In the genomic region with DNA sequence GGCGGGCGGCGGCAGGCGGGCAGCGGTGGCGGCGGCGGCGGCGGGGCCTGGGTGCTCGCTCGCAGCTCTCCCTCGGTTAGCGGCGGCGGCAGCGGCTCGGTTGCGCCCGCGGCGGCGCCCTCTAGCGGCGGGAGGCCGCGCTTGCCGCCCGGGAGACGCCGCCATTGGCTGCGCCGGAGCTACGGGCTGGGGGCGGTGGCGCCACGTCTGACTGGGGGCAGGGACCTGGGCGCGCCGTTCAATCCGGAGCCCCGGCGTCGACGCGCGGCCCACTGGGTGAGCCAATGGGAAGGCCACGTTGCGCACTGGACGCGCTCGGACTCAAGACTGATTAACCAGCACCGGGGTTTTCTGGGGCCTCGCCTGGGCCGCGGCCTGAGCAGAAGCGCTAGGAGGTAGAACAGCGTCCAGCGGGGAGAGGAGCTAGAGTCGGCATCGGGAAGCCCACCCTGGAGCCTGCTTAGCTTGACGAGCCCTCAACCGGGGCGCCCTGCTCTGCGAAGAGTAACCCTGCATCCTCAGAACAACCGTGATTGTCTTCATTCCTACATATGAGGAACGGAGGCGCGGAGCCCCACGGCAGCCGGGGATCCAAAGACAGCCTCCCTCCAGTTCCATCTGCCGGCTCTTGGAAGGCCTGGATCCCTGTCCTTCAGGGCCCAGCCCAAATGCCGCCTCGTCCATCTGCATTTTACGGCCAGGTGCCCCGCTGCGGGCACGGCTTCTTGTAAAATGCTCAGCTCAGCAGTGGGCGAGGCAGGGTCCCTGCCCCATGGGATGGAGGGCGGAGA, we compare ENCODE assay signal across 1 cellular context.
TF ChIP-seq lines count a peak whose summit lies in the region.

A gene with protein sequence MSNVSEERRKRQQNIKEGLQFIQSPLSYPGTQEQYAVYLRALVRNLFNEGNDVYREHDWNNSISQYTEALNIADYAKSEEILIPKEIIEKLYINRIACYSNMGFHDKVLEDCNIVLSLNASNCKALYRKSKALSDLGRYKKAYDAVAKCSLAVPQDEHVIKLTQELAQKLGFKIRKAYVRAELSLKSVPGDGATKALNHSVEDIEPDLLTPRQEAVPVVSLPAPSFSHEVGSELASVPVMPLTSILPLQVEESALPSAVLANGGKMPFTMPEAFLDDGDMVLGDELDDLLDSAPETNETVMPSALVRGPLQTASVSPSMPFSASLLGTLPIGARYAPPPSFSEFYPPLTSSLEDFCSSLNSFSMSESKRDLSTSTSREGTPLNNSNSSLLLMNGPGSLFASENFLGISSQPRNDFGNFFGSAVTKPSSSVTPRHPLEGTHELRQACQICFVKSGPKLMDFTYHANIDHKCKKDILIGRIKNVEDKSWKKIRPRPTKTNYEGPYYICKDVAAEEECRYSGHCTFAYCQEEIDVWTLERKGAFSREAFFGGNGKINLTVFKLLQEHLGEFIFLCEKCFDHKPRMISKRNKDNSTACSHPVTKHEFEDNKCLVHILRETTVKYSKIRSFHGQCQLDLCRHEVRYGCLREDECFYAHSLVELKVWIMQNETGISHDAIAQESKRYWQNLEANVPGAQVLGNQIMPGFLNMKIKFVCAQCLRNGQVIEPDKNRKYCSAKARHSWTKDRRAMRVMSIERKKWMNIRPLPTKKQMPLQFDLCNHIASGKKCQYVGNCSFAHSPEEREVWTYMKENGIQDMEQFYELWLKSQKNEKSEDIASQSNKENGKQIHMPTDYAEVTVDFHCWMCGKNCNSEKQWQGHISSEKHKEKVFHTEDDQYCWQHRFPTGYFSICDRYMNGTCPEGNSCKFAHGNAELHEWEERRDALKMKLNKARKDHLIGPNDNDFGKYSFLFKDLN (minus strand): TSS at position 93 of the 791 bp plus-strand sequence. CDS start 14,904 bp downstream, outside the sequence.

TF ChIP-seq in HEK293, 187 proteins besides CTCF, POLR2A, EP300 and RAD21 (continued from another document and continues in another):
- TF ChIP-seq, protein P1, sequence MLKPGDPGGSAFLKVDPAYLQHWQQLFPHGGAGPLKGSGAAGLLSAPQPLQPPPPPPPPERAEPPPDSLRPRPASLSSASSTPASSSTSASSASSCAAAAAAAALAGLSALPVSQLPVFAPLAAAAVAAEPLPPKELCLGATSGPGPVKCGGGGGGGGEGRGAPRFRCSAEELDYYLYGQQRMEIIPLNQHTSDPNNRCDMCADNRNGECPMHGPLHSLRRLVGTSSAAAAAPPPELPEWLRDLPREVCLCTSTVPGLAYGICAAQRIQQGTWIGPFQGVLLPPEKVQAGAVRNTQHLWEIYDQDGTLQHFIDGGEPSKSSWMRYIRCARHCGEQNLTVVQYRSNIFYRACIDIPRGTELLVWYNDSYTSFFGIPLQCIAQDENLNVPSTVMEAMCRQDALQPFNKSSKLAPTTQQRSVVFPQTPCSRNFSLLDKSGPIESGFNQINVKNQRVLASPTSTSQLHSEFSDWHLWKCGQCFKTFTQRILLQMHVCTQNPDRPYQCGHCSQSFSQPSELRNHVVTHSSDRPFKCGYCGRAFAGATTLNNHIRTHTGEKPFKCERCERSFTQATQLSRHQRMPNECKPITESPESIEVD (tag by site-specific recombination; IDR thresholded peaks at IDR 0.05): no peak
- TF ChIP-seq ZNF837 (tag by site-specific recombination; IDR thresholded peaks at IDR 0.05) (no peak), ZNF777 (tag by site-specific recombination; IDR thresholded peaks at IDR 0.05; ENCODE audit: borderline replicate concordance) (no peak), GLI4 (tag by site-specific recombination; IDR thresholded peaks at IDR 0.05) (no peak), ZNF707 (tag by site-specific recombination; IDR thresholded peaks at IDR 0.05) (no peak), ZBTB8A (tag by site-specific recombination; IDR thresholded peaks at IDR 0.05) (peak; percentile 68), ZNF302 (tag by site-specific recombination; IDR thresholded peaks at IDR 0.05; ENCODE audit: low read depth) (no peak), KLF1 (tag by site-specific recombination; IDR thresholded peaks at IDR 0.05) (0 out of 2 replicates have a peak, but pooled peaks have one; percentile 23), ZNF558 (tag by site-specific recombination; IDR thresholded peaks at IDR 0.05) (no peak), BCL11B (tag by site-specific recombination; IDR thresholded peaks at IDR 0.05; ENCODE audit: low read depth) (no peak), ZNF2 (tag by site-specific recombination; IDR thresholded peaks at IDR 0.05) (0 out of 2 replicates have a peak, but pooled peaks have one; percentile 28), ZNF10 (tag by site-specific recombination; IDR thresholded peaks at IDR 0.05) (peak; percentile 79), ZNF610 (tag by site-specific recombination; IDR thresholded peaks at IDR 0.05; ENCODE audit: borderline replicate concordance) (no peak), ZNF600 (tag by site-specific recombination; IDR thresholded peaks at IDR 0.05) (peak; percentile 59), ZNF585B (tag by site-specific recombination; IDR thresholded peaks at IDR 0.05) (no peak), SALL2 (tag by site-specific recombination; IDR thresholded peaks at IDR 0.05; ENCODE audit: borderline replicate concordance) (no peak), ZNF626 (tag by site-specific recombination; IDR thresholded peaks at IDR 0.05) (no peak), ZIC2 (tag by site-specific recombination; IDR thresholded peaks at IDR 0.05) (peak; percentile 91), ZNF549 (tag by site-specific recombination; IDR thresholded peaks at IDR 0.05) (no peak), ZNF214 (tag by site-specific recombination; IDR thresholded peaks at IDR 0.05; ENCODE audit: borderline replicate concordance) (no peak), YY2 (tag by site-specific recombination; IDR thresholded peaks at IDR 0.05) (no peak), ZNF624 (tag by site-specific recombination; IDR thresholded peaks at IDR 0.05) (no peak), IKZF3 (tag by site-specific recombination; IDR thresholded peaks at IDR 0.05) (no peak), ZNF621 (tag by site-specific recombination; IDR thresholded peaks at IDR 0.05) (no peak), ZNF510 (tag by site-specific recombination; IDR thresholded peaks at IDR 0.05; ENCODE audit: insufficient replicate concordance) (no peak), HOXA7 (CRISPR knock-in tag; IDR thresholded peaks at IDR 0.05; ENCODE audit: borderline replicate concordance) (no peak), SP2 (tag by site-specific recombination; IDR thresholded peaks at IDR 0.05) (peak; percentile 95), ZNF677 (tag by site-specific recombination; IDR thresholded peaks at IDR 0.05) (no peak), KLF9 (tag by site-specific recombination; IDR thresholded peaks at IDR 0.05; ENCODE audit: low read depth) (no peak), ZNF623 (tag by site-specific recombination; IDR thresholded peaks at IDR 0.05) (no peak), ZNF350 (tag by site-specific recombination; IDR thresholded peaks at IDR 0.05) (no peak), GLIS1 (tag by site-specific recombination; IDR thresholded peaks at IDR 0.05) (no peak), ZNF175 (tag by site-specific recombination; IDR thresholded peaks at IDR 0.05) (no peak), SCRT1 (tag by site-specific recombination; IDR thresholded peaks at IDR 0.05; ENCODE audit: borderline replicate concordance) (no peak), ZNF146 (tag by site-specific recombination; IDR thresholded peaks at IDR 0.05) (no peak), ZNF747 (tag by site-specific recombination; IDR thresholded peaks at IDR 0.05) (no peak), ZNF473 (tag by site-specific recombination; IDR thresholded peaks at IDR 0.05) (no peak)
- TF ChIP-seq, protein P2, sequence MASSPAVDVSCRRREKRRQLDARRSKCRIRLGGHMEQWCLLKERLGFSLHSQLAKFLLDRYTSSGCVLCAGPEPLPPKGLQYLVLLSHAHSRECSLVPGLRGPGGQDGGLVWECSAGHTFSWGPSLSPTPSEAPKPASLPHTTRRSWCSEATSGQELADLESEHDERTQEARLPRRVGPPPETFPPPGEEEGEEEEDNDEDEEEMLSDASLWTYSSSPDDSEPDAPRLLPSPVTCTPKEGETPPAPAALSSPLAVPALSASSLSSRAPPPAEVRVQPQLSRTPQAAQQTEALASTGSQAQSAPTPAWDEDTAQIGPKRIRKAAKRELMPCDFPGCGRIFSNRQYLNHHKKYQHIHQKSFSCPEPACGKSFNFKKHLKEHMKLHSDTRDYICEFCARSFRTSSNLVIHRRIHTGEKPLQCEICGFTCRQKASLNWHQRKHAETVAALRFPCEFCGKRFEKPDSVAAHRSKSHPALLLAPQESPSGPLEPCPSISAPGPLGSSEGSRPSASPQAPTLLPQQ (tag by site-specific recombination; IDR thresholded peaks at IDR 0.05): 0 out of 2 replicates have a peak, but pooled peaks have one; percentile 60
- TF ChIP-seq, protein P3, sequence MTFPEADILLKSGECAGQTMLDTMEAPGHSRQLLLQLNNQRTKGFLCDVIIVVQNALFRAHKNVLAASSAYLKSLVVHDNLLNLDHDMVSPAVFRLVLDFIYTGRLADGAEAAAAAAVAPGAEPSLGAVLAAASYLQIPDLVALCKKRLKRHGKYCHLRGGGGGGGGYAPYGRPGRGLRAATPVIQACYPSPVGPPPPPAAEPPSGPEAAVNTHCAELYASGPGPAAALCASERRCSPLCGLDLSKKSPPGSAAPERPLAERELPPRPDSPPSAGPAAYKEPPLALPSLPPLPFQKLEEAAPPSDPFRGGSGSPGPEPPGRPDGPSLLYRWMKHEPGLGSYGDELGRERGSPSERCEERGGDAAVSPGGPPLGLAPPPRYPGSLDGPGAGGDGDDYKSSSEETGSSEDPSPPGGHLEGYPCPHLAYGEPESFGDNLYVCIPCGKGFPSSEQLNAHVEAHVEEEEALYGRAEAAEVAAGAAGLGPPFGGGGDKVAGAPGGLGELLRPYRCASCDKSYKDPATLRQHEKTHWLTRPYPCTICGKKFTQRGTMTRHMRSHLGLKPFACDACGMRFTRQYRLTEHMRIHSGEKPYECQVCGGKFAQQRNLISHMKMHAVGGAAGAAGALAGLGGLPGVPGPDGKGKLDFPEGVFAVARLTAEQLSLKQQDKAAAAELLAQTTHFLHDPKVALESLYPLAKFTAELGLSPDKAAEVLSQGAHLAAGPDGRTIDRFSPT (tag by site-specific recombination; IDR thresholded peaks at IDR 0.05): 0 out of 2 replicates have a peak, but pooled peaks have one; percentile 38
- TF ChIP-seq, protein P4, sequence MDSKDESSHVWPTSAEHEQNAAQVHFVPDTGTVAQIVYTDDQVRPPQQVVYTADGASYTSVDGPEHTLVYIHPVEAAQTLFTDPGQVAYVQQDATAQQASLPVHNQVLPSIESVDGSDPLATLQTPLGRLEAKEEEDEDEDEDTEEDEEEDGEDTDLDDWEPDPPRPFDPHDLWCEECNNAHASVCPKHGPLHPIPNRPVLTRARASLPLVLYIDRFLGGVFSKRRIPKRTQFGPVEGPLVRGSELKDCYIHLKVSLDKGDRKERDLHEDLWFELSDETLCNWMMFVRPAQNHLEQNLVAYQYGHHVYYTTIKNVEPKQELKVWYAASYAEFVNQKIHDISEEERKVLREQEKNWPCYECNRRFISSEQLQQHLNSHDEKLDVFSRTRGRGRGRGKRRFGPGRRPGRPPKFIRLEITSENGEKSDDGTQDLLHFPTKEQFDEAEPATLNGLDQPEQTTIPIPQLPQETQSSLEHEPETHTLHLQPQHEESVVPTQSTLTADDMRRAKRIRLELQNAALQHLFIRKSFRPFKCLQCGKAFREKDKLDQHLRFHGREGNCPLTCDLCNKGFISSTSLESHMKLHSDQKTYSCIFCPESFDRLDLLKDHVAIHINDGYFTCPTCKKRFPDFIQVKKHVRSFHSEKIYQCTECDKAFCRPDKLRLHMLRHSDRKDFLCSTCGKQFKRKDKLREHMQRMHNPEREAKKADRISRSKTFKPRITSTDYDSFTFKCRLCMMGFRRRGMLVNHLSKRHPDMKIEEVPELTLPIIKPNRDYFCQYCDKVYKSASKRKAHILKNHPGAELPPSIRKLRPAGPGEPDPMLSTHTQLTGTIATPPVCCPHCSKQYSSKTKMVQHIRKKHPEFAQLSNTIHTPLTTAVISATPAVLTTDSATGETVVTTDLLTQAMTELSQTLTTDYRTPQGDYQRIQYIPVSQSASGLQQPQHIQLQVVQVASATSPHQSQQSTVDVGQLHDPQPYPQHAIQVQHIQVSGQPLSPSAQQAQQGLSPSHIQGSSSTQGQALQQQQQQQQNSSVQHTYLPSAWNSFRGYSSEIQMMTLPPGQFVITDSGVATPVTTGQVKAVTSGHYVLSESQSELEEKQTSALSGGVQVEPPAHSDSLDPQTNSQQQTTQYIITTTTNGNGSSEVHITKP (tag by site-specific recombination; IDR thresholded peaks at IDR 0.05): peak; percentile 67
- TF ChIP-seq, protein P5, sequence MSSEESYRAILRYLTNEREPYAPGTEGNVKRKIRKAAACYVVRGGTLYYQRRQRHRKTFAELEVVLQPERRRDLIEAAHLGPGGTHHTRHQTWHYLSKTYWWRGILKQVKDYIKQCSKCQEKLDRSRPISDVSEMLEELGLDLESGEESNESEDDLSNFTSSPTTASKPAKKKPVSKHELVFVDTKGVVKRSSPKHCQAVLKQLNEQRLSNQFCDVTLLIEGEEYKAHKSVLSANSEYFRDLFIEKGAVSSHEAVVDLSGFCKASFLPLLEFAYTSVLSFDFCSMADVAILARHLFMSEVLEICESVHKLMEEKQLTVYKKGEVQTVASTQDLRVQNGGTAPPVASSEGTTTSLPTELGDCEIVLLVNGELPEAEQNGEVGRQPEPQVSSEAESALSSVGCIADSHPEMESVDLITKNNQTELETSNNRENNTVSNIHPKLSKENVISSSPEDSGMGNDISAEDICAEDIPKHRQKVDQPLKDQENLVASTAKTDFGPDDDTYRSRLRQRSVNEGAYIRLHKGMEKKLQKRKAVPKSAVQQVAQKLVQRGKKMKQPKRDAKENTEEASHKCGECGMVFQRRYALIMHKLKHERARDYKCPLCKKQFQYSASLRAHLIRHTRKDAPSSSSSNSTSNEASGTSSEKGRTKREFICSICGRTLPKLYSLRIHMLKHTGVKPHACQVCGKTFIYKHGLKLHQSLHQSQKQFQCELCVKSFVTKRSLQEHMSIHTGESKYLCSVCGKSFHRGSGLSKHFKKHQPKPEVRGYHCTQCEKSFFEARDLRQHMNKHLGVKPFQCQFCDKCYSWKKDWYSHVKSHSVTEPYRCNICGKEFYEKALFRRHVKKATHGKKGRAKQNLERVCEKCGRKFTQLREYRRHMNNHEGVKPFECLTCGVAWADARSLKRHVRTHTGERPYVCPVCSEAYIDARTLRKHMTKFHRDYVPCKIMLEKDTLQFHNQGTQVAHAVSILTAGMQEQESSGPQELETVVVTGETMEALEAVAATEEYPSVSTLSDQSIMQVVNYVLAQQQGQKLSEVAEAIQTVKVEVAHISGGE (tag by site-specific recombination; conservative IDR thresholded peaks at IDR 0.05; ENCODE audit: low read depth): no peak
- TF ChIP-seq, protein P6, sequence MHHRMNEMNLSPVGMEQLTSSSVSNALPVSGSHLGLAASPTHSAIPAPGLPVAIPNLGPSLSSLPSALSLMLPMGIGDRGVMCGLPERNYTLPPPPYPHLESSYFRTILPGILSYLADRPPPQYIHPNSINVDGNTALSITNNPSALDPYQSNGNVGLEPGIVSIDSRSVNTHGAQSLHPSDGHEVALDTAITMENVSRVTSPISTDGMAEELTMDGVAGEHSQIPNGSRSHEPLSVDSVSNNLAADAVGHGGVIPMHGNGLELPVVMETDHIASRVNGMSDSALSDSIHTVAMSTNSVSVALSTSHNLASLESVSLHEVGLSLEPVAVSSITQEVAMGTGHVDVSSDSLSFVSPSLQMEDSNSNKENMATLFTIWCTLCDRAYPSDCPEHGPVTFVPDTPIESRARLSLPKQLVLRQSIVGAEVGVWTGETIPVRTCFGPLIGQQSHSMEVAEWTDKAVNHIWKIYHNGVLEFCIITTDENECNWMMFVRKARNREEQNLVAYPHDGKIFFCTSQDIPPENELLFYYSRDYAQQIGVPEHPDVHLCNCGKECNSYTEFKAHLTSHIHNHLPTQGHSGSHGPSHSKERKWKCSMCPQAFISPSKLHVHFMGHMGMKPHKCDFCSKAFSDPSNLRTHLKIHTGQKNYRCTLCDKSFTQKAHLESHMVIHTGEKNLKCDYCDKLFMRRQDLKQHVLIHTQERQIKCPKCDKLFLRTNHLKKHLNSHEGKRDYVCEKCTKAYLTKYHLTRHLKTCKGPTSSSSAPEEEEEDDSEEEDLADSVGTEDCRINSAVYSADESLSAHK (tag by site-specific recombination; IDR thresholded peaks at IDR 0.05): no peak
